ENCODE assay signal across 10 cellular contexts in the genomic region with DNA sequence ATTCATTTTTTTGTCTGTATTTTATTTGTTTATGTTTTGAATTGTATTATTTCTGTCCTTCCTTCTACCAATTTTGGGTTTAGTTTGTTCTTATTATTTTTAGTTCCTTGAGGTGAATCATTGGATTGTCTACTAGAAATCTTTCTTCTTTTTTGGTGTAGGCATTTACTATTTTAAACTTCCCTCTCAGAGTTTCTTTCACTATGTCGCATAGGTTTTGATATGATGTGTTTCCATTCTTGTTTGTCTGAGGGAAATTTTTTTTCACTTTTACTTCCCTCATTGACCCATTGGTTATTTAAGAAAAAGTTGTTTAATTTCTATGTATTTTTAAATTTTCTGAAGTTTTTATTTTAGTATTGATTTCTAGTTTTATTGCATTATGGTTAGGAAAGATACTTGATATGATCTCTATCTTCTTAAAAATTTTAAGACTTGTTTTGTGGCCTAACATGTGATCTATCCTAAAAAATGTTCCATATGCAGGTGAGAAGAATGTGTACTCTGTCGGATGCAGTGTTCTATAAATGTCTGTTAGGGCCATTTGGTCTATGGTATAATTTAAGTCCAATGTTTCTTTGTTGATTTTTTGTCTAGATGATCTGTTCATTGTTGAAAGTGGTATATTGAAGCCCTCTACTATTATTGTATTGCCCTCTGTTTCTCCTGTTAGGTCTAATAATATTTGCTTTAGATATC.
DNase-seq lines count a peak whose midpoint lies in the region; ATAC-seq and TF ChIP-seq lines count a peak whose summit lies in the region.
"Had no signal": no experiment of that assay in that cellular context is flagged by ENCODE, and none has a peak within 500 bp of the region (broad histone marks: within the 10 kb centered on the region; RNA-seq: fewer than 3 reads in every experiment).

No MANE protein-coding gene starts in this region.

- no peaks in the 10 kb centered on the region for H3K4me1 ChIP-seq in tibial nerve
- H3K4me1 ChIP-seq in effector memory CD4-positive, alpha-beta T cell (ENCODE audit: control insufficient read depth, insufficient read depth, low read length, poor library complexity, severe bottlenecking) = peaks cover 4% of the 10 kb centered on the region

- H3K4me3 ChIP-seq in tibial nerve = no peak overlapping the region
- no peak overlapping the region for H3K4me3 ChIP-seq in effector memory CD4-positive, alpha-beta T cell (ENCODE audit: insufficient read depth, low read depth, low read length, poor library complexity, severe bottlenecking)

- ATAC-seq in GM19468 (IDR thresholded peaks at IDR 0.05; ENCODE audit: extremely low read depth, unreplicated experiment) (peak; percentile 69), HG02943 (IDR thresholded peaks at IDR 0.05; ENCODE audit: low read depth, unreplicated experiment) (peak; percentile 20), sciatic nerve (no peak)
- ATAC-seq: naive thymus-derived CD8-positive, alpha-beta T cell had no signal

- H3K27ac ChIP-seq in tibial nerve = no peak overlapping the region
- H3K27ac ChIP-seq in effector memory CD4-positive, alpha-beta T cell (ENCODE audit: insufficient read depth, low read length, poor library complexity, severe bottlenecking) = no peak overlapping the region

- no peaks in the 10 kb centered on the region for H3K27me3 ChIP-seq in tibial nerve
- H3K27me3 ChIP-seq in effector memory CD4-positive, alpha-beta T cell (replicated peaks; ENCODE audit: control insufficient read depth, insufficient read depth, low read length, poor library complexity, severe bottlenecking) = no peaks in the 10 kb centered on the region

- DNase-seq in GM13976 (ENCODE audit: low spot score) (peak; percentile 53), MV-4-11 (lab: John Stamatoyannopoulos, UW) (peak; percentile 43), sciatic nerve (ENCODE audit: low spot score) (no peak), tibial nerve (ENCODE audit: low spot score in 2 of 2) (no peak), DMS53 treated with DMSO at 0.1 percent for 48 hours (lab: John Stamatoyannopoulos, UW; ENCODE audit: unreplicated experiment) (no peak)
- DNase-seq in effector memory CD4-positive, alpha-beta T cell = no peak
- DNase-seq: MM.1S had no signal

- in situ Hi-C loops in GM13976 (cut with MboI; ENCODE audit: low sequenced_read_pairs, unreplicated experiment) = no loop called here

- no peak for TF ChIP-seq CTCF in GM13976 (IDR thresholded peaks at IDR 0.05; ENCODE audit: borderline replicate concordance, control extremely low read depth, extremely low read depth, insufficient read depth, missing control alignments)
- no peak for TF ChIP-seq CTCF in tibial nerve (IDR thresholded peaks at IDR 0.05)

- TF ChIP-seq POLR2A in tibial nerve (IDR thresholded peaks at IDR 0.05) = no peak

- intact Hi-C loops in sciatic nerve (cut with DNase I) = no loop called here

- no peaks in the 10 kb centered on the region for H3K36me3 ChIP-seq in tibial nerve
- H3K36me3 ChIP-seq in effector memory CD4-positive, alpha-beta T cell (ENCODE audit: control insufficient read depth, insufficient read depth, low read length) = no peaks in the 10 kb centered on the region

- WGBS in tibial nerve, 2 donors = 91 to 92% methylated on average over 2 of the region's 2 CpGs

- no peak for TF ChIP-seq EP300 in tibial nerve (IDR thresholded peaks at IDR 0.05)

- peaks cover 0 to 30% (median 4%) of the 10 kb centered on the region in 4 donors for H3K9me3 ChIP-seq in tibial nerve
- H3K9me3 ChIP-seq in effector memory CD4-positive, alpha-beta T cell (ENCODE audit: control insufficient read depth, low read length) = no peaks in the 10 kb centered on the region

Comparison
In these comparisons a context has a peak if more than half of its experiments do, and no peak if none do; other contexts are left out.
1. DNase-seq: peak in GM13976 (single experiment) and MV-4-11 (single experiment); none in sciatic nerve (single experiment), tibial nerve (0 of 2), effector memory CD4-positive, alpha-beta T cell (0 of 3) and DMS53 treated with DMSO at 0.1 percent for 48 hours (single experiment).